In genomic region chr1:65911679-65912078, GRCh38 we compare ENCODE assay signal across 29 cellular contexts.
"Had no signal": no experiment of that assay in that cellular context is flagged by ENCODE, and none has a peak within 500 bp of the region (broad histone marks: within the 10 kb centered on the region; RNA-seq: fewer than 3 reads in every experiment).

No MANE protein-coding gene starts in this region.

- H2AFZ ChIP-seq: hepatocyte, parathyroid adenoma had no signal

- H3K79me2 ChIP-seq: hepatocyte, parathyroid adenoma had no signal

- DNase-seq: activated CD4-positive, alpha-beta memory T cell treated with anti-CD3 and anti-CD28 coated beads, Interleukin-2, amount 10 ng/mL, durations not matched to agents 7 days and 5 days; activated CD4-positive, alpha-beta T cell treated with anti-CD3 and anti-CD28 coated beads, Interleukin-2, amount 10 ng/mL, durations not matched to agents 24 days and 14 days; activated gamma-delta T cell; aorta; central memory CD4-positive, alpha-beta T cell; dermis blood vessel endothelial cell; effector memory CD4-positive, alpha-beta T cell; glutamatergic neuron; kidney glomerular epithelial cell; left ventricle myocardium inferior; midbrain; natural killer cell; stimulated activated CD4-positive, alpha-beta T cell treated with anti-CD3 and anti-CD28 coated beads, Interleukin-15, amount 100 ng/mL, for 24 hours; stomach had no signal

- FAIRE-seq: endothelial cell of umbilical vein, frontal cortex had no signal

- H3K36me3 Mint-ChIP-seq: activated naive CD4-positive, alpha-beta T cell treated with anti-CD3 and anti-CD28 coated beads, Interleukin-2, amount 50 U/mL, for 24 hours; natural killer cell; stimulated activated memory B cell treated with anti-CD40 and anti-IgM and Interleukin-4, amounts not matched to agents 10 μg/mL and 1 μg/mL and 100 μg/mL, for 72 hours had no signal

- H3K4me3 ChIP-seq: esophagus muscularis mucosa, hepatocyte, left ventricle myocardium inferior, smooth muscle cell, stomach, suprapubic skin, tibial nerve had no signal

- ATAC-seq: activated CD4-positive, CD25-positive, alpha-beta regulatory T cell treated with anti-CD3 and anti-CD28 coated beads, Interleukin-2, amount 50 U/mL, for 24 hours; natural killer cell; sciatic nerve; stimulated activated memory B cell treated with anti-CD40 and anti-IgM and Interleukin-4, amounts not matched to agents 10 μg/mL and 1 μg/mL and 100 μg/mL, for 72 hours had no signal

- H3K36me3 ChIP-seq: esophagus muscularis mucosa, left ventricle myocardium inferior, stomach, suprapubic skin, tibial nerve had no signal

- H3K27ac ChIP-seq: esophagus muscularis mucosa, hepatocyte, left ventricle myocardium inferior, parathyroid adenoma, stomach, suprapubic skin, tibial nerve, VCaP had no signal

- H3K9me3 ChIP-seq: esophagus muscularis mucosa, left ventricle myocardium inferior, stomach, suprapubic skin, tibial nerve had no signal

- H3K27ac Mint-ChIP-seq: activated CD4-positive, alpha-beta memory T cell treated with anti-CD3 and anti-CD28 coated beads, Interleukin-2, amount 10 ng/mL, durations not matched to agents 7 days and 5 days; activated CD4-positive, alpha-beta T cell treated with anti-CD3 and anti-CD28 coated beads, Interleukin-2, amount 10 ng/mL, durations not matched to agents 24 days and 14 days; activated T-helper 1 cell treated with anti-CD3 and anti-CD28 coated beads, Interleukin-12 subunit alpha, Interleukin-12 subunit beta, Interleukin-2, Interleukin-4 antibody, amounts not matched to agents 30 ng/mL and 10 ng/mL and 1 ng/mL, durations not matched to agents 14 hours and 24 hours and 36 hours; natural killer cell; stimulated activated memory B cell treated with anti-CD40 and anti-IgM and Interleukin-4, amounts not matched to agents 10 μg/mL and 1 μg/mL and 100 μg/mL, for 72 hours; T-helper 2 cell treated with Interferon-gamma antibody and Interleukin-4, amounts not matched to agents 5 μg/mL and 100 μg/mL, for 36 hours had no signal

- H3K27me3 ChIP-seq: esophagus muscularis mucosa, hepatocyte, stomach, suprapubic skin, tibial nerve had no signal

- H3K9me3 Mint-ChIP-seq: activated CD4-positive, alpha-beta memory T cell treated with anti-CD3 and anti-CD28 coated beads, Interleukin-2, amount 10 ng/mL, durations not matched to agents 7 days and 5 days; activated CD4-positive, alpha-beta T cell treated with anti-CD3 and anti-CD28 coated beads, Interleukin-2, amount 10 ng/mL, durations not matched to agents 24 days and 14 days; activated naive CD4-positive, alpha-beta T cell treated with anti-CD3 and anti-CD28 coated beads, Interleukin-2, amount 50 U/mL, for 24 hours; activated T-helper 1 cell treated with anti-CD3 and anti-CD28 coated beads, Interleukin-12 subunit alpha, Interleukin-12 subunit beta, Interleukin-2, Interleukin-4 antibody, amounts not matched to agents 30 ng/mL and 10 ng/mL and 1 ng/mL, durations not matched to agents 14 hours and 24 hours and 36 hours; natural killer cell; stimulated activated memory B cell treated with anti-CD40 and anti-IgM and Interleukin-4, amounts not matched to agents 10 μg/mL and 1 μg/mL and 100 μg/mL, for 72 hours; T-helper 2 cell treated with Interferon-gamma antibody and Interleukin-4, amounts not matched to agents 5 μg/mL and 100 μg/mL, for 36 hours had no signal

- H3K4me3 Mint-ChIP-seq: activated CD4-positive, alpha-beta memory T cell treated with anti-CD3 and anti-CD28 coated beads, Interleukin-2, amount 10 ng/mL, durations not matched to agents 7 days and 5 days; activated CD4-positive, alpha-beta T cell treated with anti-CD3 and anti-CD28 coated beads, Interleukin-2, amount 10 ng/mL, durations not matched to agents 24 days and 14 days; activated naive CD4-positive, alpha-beta T cell treated with anti-CD3 and anti-CD28 coated beads, Interleukin-2, amount 50 U/mL, for 24 hours; activated T-helper 1 cell treated with anti-CD3 and anti-CD28 coated beads, Interleukin-12 subunit alpha, Interleukin-12 subunit beta, Interleukin-2, Interleukin-4 antibody, amounts not matched to agents 30 ng/mL and 10 ng/mL and 1 ng/mL, durations not matched to agents 14 hours and 24 hours and 36 hours; natural killer cell; stimulated activated memory B cell treated with anti-CD40 and anti-IgM and Interleukin-4, amounts not matched to agents 10 μg/mL and 1 μg/mL and 100 μg/mL, for 72 hours; T-helper 2 cell treated with Interferon-gamma antibody and Interleukin-4, amounts not matched to agents 5 μg/mL and 100 μg/mL, for 36 hours had no signal

- H3K4me1 ChIP-seq: esophagus muscularis mucosa, left ventricle myocardium inferior, parathyroid adenoma, stomach, suprapubic skin, tibial nerve had no signal

- H3K9ac ChIP-seq: parathyroid adenoma had no signal

- H3K4me2 ChIP-seq: hepatocyte, smooth muscle cell had no signal

- H3K4me1 Mint-ChIP-seq: activated CD4-positive, alpha-beta memory T cell treated with anti-CD3 and anti-CD28 coated beads, Interleukin-2, amount 10 ng/mL, durations not matched to agents 7 days and 5 days; activated CD4-positive, alpha-beta T cell treated with anti-CD3 and anti-CD28 coated beads, Interleukin-2, amount 10 ng/mL, durations not matched to agents 24 days and 14 days; activated naive CD4-positive, alpha-beta T cell treated with anti-CD3 and anti-CD28 coated beads, Interleukin-2, amount 50 U/mL, for 24 hours; natural killer cell; stimulated activated memory B cell treated with anti-CD40 and anti-IgM and Interleukin-4, amounts not matched to agents 10 μg/mL and 1 μg/mL and 100 μg/mL, for 72 hours had no signal
